Comparison of ENCODE assay signal across 30 cellular contexts in genomic region chr2:233745073-233745755, GRCh38. TPM values are rescaled to one million over a fixed set of nuclear protein-coding genes. Genes with fewer than 3 reads are reported as not detected.
"Had no signal": no experiment of that assay in that cellular context is flagged by ENCODE, and none has a peak within 500 bp of the region (broad histone marks: within the 10 kb centered on the region; RNA-seq: fewer than 3 reads in every experiment).

No MANE protein-coding gene starts in this region.

- H3K36me3 Mint-ChIP-seq: activated CD8-positive, alpha-beta memory T cell treated with anti-CD3 and anti-CD28 coated beads, Interleukin-2, amount 10 ng/mL, durations not matched to agents 7 days and 5 days; brain had no signal

- H3K27ac ChIP-seq: cardiac muscle cell, RWPE1 had no signal

- DNase-seq: activated CD4-positive, alpha-beta T cell treated with anti-CD3 and anti-CD28 coated beads for 48 hours; activated CD4-positive, alpha-beta T cell treated with anti-CD3 and anti-CD28 coated beads, Interleukin-2, amount 50 U/mL, for 4 hours; activated CD4-positive, CD25-positive, alpha-beta regulatory T cell treated with anti-CD3 and anti-CD28 coated beads, Interleukin-2, amount 50 U/mL, for 72 hours; activated CD8-positive, alpha-beta memory T cell treated with anti-CD3 and anti-CD28 coated beads, Interleukin-2, amount 10 ng/mL, durations not matched to agents 7 days and 5 days; activated effector memory CD4-positive, alpha-beta T cell treated with Interleukin-2 at 50 U/mL for 16 hours; activated naive CD4-positive, alpha-beta T cell; activated naive CD8-positive, alpha-beta T cell treated with anti-CD3 and anti-CD28 coated beads, Interleukin-2, amount 50 U/mL, for 24 hours; activated T-cell treated with anti-CD3 and anti-CD28 coated beads, Interleukin-2, amount 50 U/mL, for 24 hours; amniotic stem cell; Kasumi-1; NCI-H1105 treated with DMSO at 0.1 percent for 48 hours; NCI-H1694; NCI-H2029; NCI-H2107; NCI-H2171 treated with DMSO at 0.1 percent for 48 hours; NCI-H226; NCI-H526; NCI-H774; Right ventricle myocardium superior had no signal

- H3K27me3 ChIP-seq: cardiac muscle cell had no signal

- H3K4me3 Mint-ChIP-seq: activated CD8-positive, alpha-beta memory T cell treated with anti-CD3 and anti-CD28 coated beads, Interleukin-2, amount 10 ng/mL, durations not matched to agents 7 days and 5 days; activated naive CD8-positive, alpha-beta T cell treated with anti-CD3 and anti-CD28 coated beads, Interleukin-2, amount 50 U/mL, for 24 hours; activated T-cell treated with anti-CD3 and anti-CD28 coated beads, Interleukin-2, amount 50 U/mL, for 24 hours; activated T-helper 1 cell treated with anti-CD3 and anti-CD28 coated beads, Interleukin-12 subunit alpha, Interleukin-12 subunit beta, Interleukin-2, Interleukin-4 antibody, amounts not matched to agents 30 ng/mL and 10 ng/mL and 1 ng/mL, durations not matched to agents 14 hours and 24 hours and 36 hours; brain; T-helper 1 cell treated with Interleukin-12 subunit alpha and Interleukin-12 subunit beta and Interleukin-4 antibody, amounts not matched to agents 30 μg/mL and 1 μg/mL, for 36 hours had no signal

- H3K36me3 ChIP-seq: cardiac muscle cell had no signal

- H3K4me1 Mint-ChIP-seq: activated CD8-positive, alpha-beta memory T cell treated with anti-CD3 and anti-CD28 coated beads, Interleukin-2, amount 10 ng/mL, durations not matched to agents 7 days and 5 days; activated naive CD8-positive, alpha-beta T cell treated with anti-CD3 and anti-CD28 coated beads, Interleukin-2, amount 50 U/mL, for 24 hours; brain had no signal

- H3K27ac Mint-ChIP-seq: activated CD8-positive, alpha-beta memory T cell treated with anti-CD3 and anti-CD28 coated beads, Interleukin-2, amount 10 ng/mL, durations not matched to agents 7 days and 5 days; activated naive CD4-positive, alpha-beta T cell treated with anti-CD3 and anti-CD28 coated beads, Interleukin-2, amount 50 U/mL, for 72 hours; activated naive CD8-positive, alpha-beta T cell treated with anti-CD3 and anti-CD28 coated beads, Interleukin-2, amount 50 U/mL, for 24 hours; activated T-cell treated with anti-CD3 and anti-CD28 coated beads, Interleukin-2, amount 50 U/mL, for 24 hours; activated T-helper 1 cell treated with anti-CD3 and anti-CD28 coated beads, Interleukin-12 subunit alpha, Interleukin-12 subunit beta, Interleukin-2, Interleukin-4 antibody, amounts not matched to agents 30 ng/mL and 10 ng/mL and 1 ng/mL, durations not matched to agents 14 hours and 24 hours and 36 hours; brain; T-helper 1 cell treated with Interleukin-12 subunit alpha and Interleukin-12 subunit beta and Interleukin-4 antibody, amounts not matched to agents 30 μg/mL and 1 μg/mL, for 36 hours had no signal

- ATAC-seq: activated CD8-positive, alpha-beta memory T cell treated with anti-CD3 and anti-CD28 coated beads, Interleukin-2, amount 10 ng/mL, durations not matched to agents 7 days and 5 days; activated naive CD4-positive, alpha-beta T cell treated with anti-CD3 and anti-CD28 coated beads, Interleukin-2, amount 50 U/mL, for 72 hours; activated naive CD8-positive, alpha-beta T cell treated with anti-CD3 and anti-CD28 coated beads, Interleukin-2, amount 50 U/mL, for 24 hours; Panc1 had no signal

- H3K4me3 ChIP-seq: cardiac muscle cell had no signal

RNA-seq across cellular contexts. Expression of gene UGT1A1, which starts 14.9 kb away (rescaled TPM):
- total RNA-seq: activated CD8-positive, alpha-beta memory T cell treated with anti-CD3 and anti-CD28 coated beads, Interleukin-2, amount 10 ng/mL, durations not matched to agents 7 days and 5 days; activated naive CD4-positive, alpha-beta T cell treated with anti-CD3 and anti-CD28 coated beads, Interleukin-2, amount 50 U/mL, for 72 hours; activated T-helper 1 cell treated with anti-CD3 and anti-CD28 coated beads, Interleukin-12 subunit alpha, Interleukin-12 subunit beta, Interleukin-2, Interleukin-4 antibody, amounts not matched to agents 30 ng/mL and 10 ng/mL and 1 ng/mL, durations not matched to agents 14 hours and 24 hours and 36 hours; astrocyte; cardiac muscle cell; NCI-H460; OCI-LY7; Right ventricle myocardium superior; SK-MEL-5 had no signal
- polyA plus RNA-seq: cardiac muscle cell had no signal

RNA-seq across cellular contexts. Expression of gene UGT1A3, which starts 16.4 kb away (rescaled TPM):
- total RNA-seq: activated CD8-positive, alpha-beta memory T cell treated with anti-CD3 and anti-CD28 coated beads, Interleukin-2, amount 10 ng/mL, durations not matched to agents 7 days and 5 days; activated naive CD4-positive, alpha-beta T cell treated with anti-CD3 and anti-CD28 coated beads, Interleukin-2, amount 50 U/mL, for 72 hours; activated T-helper 1 cell treated with anti-CD3 and anti-CD28 coated beads, Interleukin-12 subunit alpha, Interleukin-12 subunit beta, Interleukin-2, Interleukin-4 antibody, amounts not matched to agents 30 ng/mL and 10 ng/mL and 1 ng/mL, durations not matched to agents 14 hours and 24 hours and 36 hours; astrocyte; cardiac muscle cell; NCI-H460; OCI-LY7; Right ventricle myocardium superior; SK-MEL-5 had no signal
- polyA plus RNA-seq: cardiac muscle cell had no signal

RNA-seq across cellular contexts. Expression of gene UGT1A4, which starts 26.7 kb away (rescaled TPM):
- total RNA-seq: activated CD8-positive, alpha-beta memory T cell treated with anti-CD3 and anti-CD28 coated beads, Interleukin-2, amount 10 ng/mL, durations not matched to agents 7 days and 5 days; activated naive CD4-positive, alpha-beta T cell treated with anti-CD3 and anti-CD28 coated beads, Interleukin-2, amount 50 U/mL, for 72 hours; activated T-helper 1 cell treated with anti-CD3 and anti-CD28 coated beads, Interleukin-12 subunit alpha, Interleukin-12 subunit beta, Interleukin-2, Interleukin-4 antibody, amounts not matched to agents 30 ng/mL and 10 ng/mL and 1 ng/mL, durations not matched to agents 14 hours and 24 hours and 36 hours; astrocyte; cardiac muscle cell; NCI-H460; OCI-LY7; Right ventricle myocardium superior; SK-MEL-5 had no signal
- polyA plus RNA-seq: cardiac muscle cell had no signal

RNA-seq across cellular contexts. Expression of gene UGT1A5, which starts 32.5 kb away (rescaled TPM):
- total RNA-seq: activated CD8-positive, alpha-beta memory T cell treated with anti-CD3 and anti-CD28 coated beads, Interleukin-2, amount 10 ng/mL, durations not matched to agents 7 days and 5 days; activated naive CD4-positive, alpha-beta T cell treated with anti-CD3 and anti-CD28 coated beads, Interleukin-2, amount 50 U/mL, for 72 hours; activated T-helper 1 cell treated with anti-CD3 and anti-CD28 coated beads, Interleukin-12 subunit alpha, Interleukin-12 subunit beta, Interleukin-2, Interleukin-4 antibody, amounts not matched to agents 30 ng/mL and 10 ng/mL and 1 ng/mL, durations not matched to agents 14 hours and 24 hours and 36 hours; astrocyte; cardiac muscle cell; NCI-H460; OCI-LY7; Right ventricle myocardium superior; SK-MEL-5 had no signal
- polyA plus RNA-seq: cardiac muscle cell had no signal

RNA-seq across cellular contexts. Expression of gene MROH2A, which starts 32.9 kb away (rescaled TPM):
- total RNA-seq: activated CD8-positive, alpha-beta memory T cell treated with anti-CD3 and anti-CD28 coated beads, Interleukin-2, amount 10 ng/mL, durations not matched to agents 7 days and 5 days; activated naive CD4-positive, alpha-beta T cell treated with anti-CD3 and anti-CD28 coated beads, Interleukin-2, amount 50 U/mL, for 72 hours; activated T-helper 1 cell treated with anti-CD3 and anti-CD28 coated beads, Interleukin-12 subunit alpha, Interleukin-12 subunit beta, Interleukin-2, Interleukin-4 antibody, amounts not matched to agents 30 ng/mL and 10 ng/mL and 1 ng/mL, durations not matched to agents 14 hours and 24 hours and 36 hours; astrocyte; NCI-H460; OCI-LY7; Right ventricle myocardium superior had no signal
- polyA plus RNA-seq: cardiac muscle cell had no signal
